13 cellular contexts compared by ENCODE assay signal in the genomic region with DNA sequence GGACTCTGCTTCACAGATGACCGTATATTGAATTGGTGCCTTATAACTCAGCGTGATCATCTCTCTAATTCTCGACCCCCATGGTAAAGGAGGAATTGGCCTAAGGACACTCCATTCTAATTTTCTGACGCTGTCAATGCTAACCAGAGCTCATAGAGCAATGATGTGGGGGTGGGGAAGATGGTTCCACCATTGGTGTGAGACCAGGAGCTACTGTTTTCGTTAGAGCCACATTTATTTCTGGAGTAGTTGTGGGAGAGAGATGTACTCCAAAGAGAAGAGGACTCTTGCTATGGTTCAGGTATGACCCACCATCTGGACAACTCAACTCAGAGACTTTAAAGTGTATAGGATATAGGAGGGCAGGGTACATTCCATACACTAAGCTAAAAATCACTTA. TPM values are rescaled to one million over a fixed set of nuclear protein-coding genes. Genes with fewer than 3 reads are reported as not detected.
DNase-seq lines count a peak whose midpoint lies in the region; ATAC-seq and TF ChIP-seq lines count a peak whose summit lies in the region.
"Had no signal": no experiment of that assay in that cellular context is flagged by ENCODE, and none has a peak within 500 bp of the region (broad histone marks: within the 10 kb centered on the region; RNA-seq: fewer than 3 reads in every experiment).

No MANE protein-coding gene starts in this region.

- intact Hi-C loops in naive thymus-derived CD4-positive, alpha-beta T cell (cut with micrococcal nuclease) = no loop called here

- no peak overlapping the region for H3K27ac Mint-ChIP-seq in CD4-positive, CD25-positive, alpha-beta regulatory T cell
- H3K27ac Mint-ChIP-seq in naive thymus-derived CD4-positive, alpha-beta T cell = no peak overlapping the region
- H3K27ac Mint-ChIP-seq: activated T-helper 1 cell treated with anti-CD3 and anti-CD28 coated beads, Interleukin-12 subunit alpha, Interleukin-12 subunit beta, Interleukin-2, Interleukin-4 antibody, amounts not matched to agents 30 ng/mL and 10 ng/mL and 1 ng/mL, durations not matched to agents 14 hours and 24 hours and 36 hours had no signal

- CTCF ChIA-PET in naive thymus-derived CD4-positive, alpha-beta T cell (lab: Charles Lee) = interaction anchor here (0.8 to 1.7 kb wide), 4 partner anchors 9 to 68 kb away, joined by 3 to 5 read pairs (median 4); no protein-coding TSS in a partner anchor
- CTCF ChIA-PET in GM10248 (lab: Yijun Ruan, JAX) = interaction anchor here (0.8 to 10.6 kb wide), 18 partner anchors 8 to 75 kb away, joined by 3 to 143 read pairs (median 5); a partner anchor contains a TSS

- no peak overlapping the region for H2AFZ ChIP-seq in osteoblast (ENCODE audit: low read length)

- POLR2A ChIA-PET in naive thymus-derived CD4-positive, alpha-beta T cell (lab: Charles Lee) = no interaction called here
- POLR2A ChIA-PET in GM10248 (lab: Yijun Ruan, JAX) = no interaction called here

- peak overlapping the region; percentile 77 for H3K4me2 ChIP-seq in osteoblast (ENCODE audit: insufficient read depth, low read length)

- peaks cover 45% of the 10 kb centered on the region for H3K79me2 ChIP-seq in osteoblast (ENCODE audit: insufficient read depth, low read length)

- H3K36me3 ChIP-seq in CD4-positive, CD25-positive, alpha-beta regulatory T cell (ENCODE audit: control insufficient read depth, insufficient read depth, low read length) = no peaks in the 10 kb centered on the region
- peaks cover 54% of the 10 kb centered on the region for H3K36me3 ChIP-seq in osteoblast (ENCODE audit: insufficient read depth, low read length)
- no peaks in the 10 kb centered on the region for H3K36me3 ChIP-seq in naive thymus-derived CD4-positive, alpha-beta T cell (ENCODE audit: control insufficient read depth in 2 of 3, insufficient read depth in 3 of 3, low read length in 3 of 3)

- H3K27me3 Mint-ChIP-seq in CD4-positive, CD25-positive, alpha-beta regulatory T cell = no peaks in the 10 kb centered on the region
- H3K27me3 Mint-ChIP-seq in naive thymus-derived CD4-positive, alpha-beta T cell = peaks cover 0 to 40% (median 0%) of the 10 kb centered on the region in 5 donors

- peaks cover 13 to 31% (median 21%) of the 10 kb centered on the region in 4 donors for H3K4me1 Mint-ChIP-seq in CD4-positive, CD25-positive, alpha-beta regulatory T cell
- H3K4me1 Mint-ChIP-seq in naive thymus-derived CD4-positive, alpha-beta T cell = peaks cover 0 to 15% (median 3%) of the 10 kb centered on the region in 7 donors

- H4K20me1 ChIP-seq in osteoblast (ENCODE audit: insufficient read depth, low read length) = no peaks in the 10 kb centered on the region

- ATAC-seq in CD4-positive, CD25-positive, alpha-beta regulatory T cell (ENCODE audit: low read depth in 2 of 2) = no peak
- no peak for ATAC-seq in naive thymus-derived CD4-positive, alpha-beta T cell
- ATAC-seq in HG03039 (IDR thresholded peaks at IDR 0.05; ENCODE audit: unreplicated experiment) = no peak
- ATAC-seq: body of pancreas had no signal

- no peak for DNase-seq in CD4-positive, CD25-positive, alpha-beta regulatory T cell
- peak; percentile 44 for DNase-seq in NCI-H1092 (lab: John Stamatoyannopoulos, UW)
- peak in 1 of 61 donors; percentile 37 for DNase-seq in caudate nucleus (lab: John Stamatoyannopoulos, UW)
- no peak for DNase-seq in osteoblast (ENCODE audit: insufficient read length, low spot score, missing footprints)
- no peak for DNase-seq in DMS53 treated with DMSO at 0.1 percent for 48 hours (lab: John Stamatoyannopoulos, UW; ENCODE audit: unreplicated experiment)
- DNase-seq in naive thymus-derived CD4-positive, alpha-beta T cell = no peak
- DNase-seq in GM10248 (ENCODE audit: extremely low spot score) = no peak
- DNase-seq: AML-193, body of pancreas, NCI-H446 treated with DMSO at 0.1 percent for 48 hours had no signal

- TF ChIP-seq CTCF in osteoblast (IDR thresholded peaks at IDR 0.05; ENCODE audit: extremely low read depth, low read depth, low read length) (no peak), GM10248 (IDR thresholded peaks at IDR 0.05; ENCODE audit: control extremely low read depth, extremely low read depth, low read depth, missing control alignments) (no peak)

- no peaks in the 10 kb centered on the region for H3K9me3 Mint-ChIP-seq in CD4-positive, CD25-positive, alpha-beta regulatory T cell
- H3K9me3 Mint-ChIP-seq in naive thymus-derived CD4-positive, alpha-beta T cell = no peaks in the 10 kb centered on the region
- H3K9me3 Mint-ChIP-seq: activated T-helper 1 cell treated with anti-CD3 and anti-CD28 coated beads, Interleukin-12 subunit alpha, Interleukin-12 subunit beta, Interleukin-2, Interleukin-4 antibody, amounts not matched to agents 30 ng/mL and 10 ng/mL and 1 ng/mL, durations not matched to agents 14 hours and 24 hours and 36 hours had no signal

- H3K36me3 Mint-ChIP-seq in CD4-positive, CD25-positive, alpha-beta regulatory T cell = peaks cover 3% of the 10 kb centered on the region
- H3K36me3 Mint-ChIP-seq in naive thymus-derived CD4-positive, alpha-beta T cell = peaks cover 0 to 3% (median 0%) of the 10 kb centered on the region in 5 donors

- no peaks in the 10 kb centered on the region for H3K27me3 ChIP-seq in CD4-positive, CD25-positive, alpha-beta regulatory T cell (ENCODE audit: control insufficient read depth, insufficient read depth, low read length)
- no peaks in the 10 kb centered on the region for H3K27me3 ChIP-seq in osteoblast (ENCODE audit: insufficient read depth, low read length)
- no peaks in the 10 kb centered on the region for H3K27me3 ChIP-seq in naive thymus-derived CD4-positive, alpha-beta T cell (ENCODE audit: control insufficient read depth in 2 of 2, insufficient read depth in 2 of 2, low read length in 2 of 2)
- H3K27me3 ChIP-seq: body of pancreas had no signal

- H3K4me1 ChIP-seq in CD4-positive, CD25-positive, alpha-beta regulatory T cell (ENCODE audit: control insufficient read depth, insufficient read depth, low read length, poor library complexity, severe bottlenecking) = peaks cover 27% of the 10 kb centered on the region
- H3K4me1 ChIP-seq in osteoblast (ENCODE audit: insufficient read depth, low read length) = peaks cover 35% of the 10 kb centered on the region
- peaks cover 0 to 4% of the 10 kb centered on the region in 2 donors for H3K4me1 ChIP-seq in naive thymus-derived CD4-positive, alpha-beta T cell (ENCODE audit: control insufficient read depth in 2 of 2, insufficient read depth in 2 of 2, low read length in 2 of 2)

- no peak overlapping the region for H3K4me3 Mint-ChIP-seq in CD4-positive, CD25-positive, alpha-beta regulatory T cell
- no peak overlapping the region for H3K4me3 Mint-ChIP-seq in naive thymus-derived CD4-positive, alpha-beta T cell
- H3K4me3 Mint-ChIP-seq: activated T-helper 1 cell treated with anti-CD3 and anti-CD28 coated beads, Interleukin-12 subunit alpha, Interleukin-12 subunit beta, Interleukin-2, Interleukin-4 antibody, amounts not matched to agents 30 ng/mL and 10 ng/mL and 1 ng/mL, durations not matched to agents 14 hours and 24 hours and 36 hours had no signal

- no peak overlapping the region for H3K27ac ChIP-seq in CD4-positive, CD25-positive, alpha-beta regulatory T cell (ENCODE audit: insufficient read depth, low read length, poor library complexity, severe bottlenecking)
- H3K27ac ChIP-seq in caudate nucleus (ENCODE audit: low read depth, low read length) (peak overlapping the region; percentile 9), osteoblast (ENCODE audit: low read depth, low read length) (peak overlapping the region; percentile 82)
- no peak overlapping the region for H3K27ac ChIP-seq in naive thymus-derived CD4-positive, alpha-beta T cell (ENCODE audit: low read depth, low read length)
- H3K27ac ChIP-seq: body of pancreas, HL-60 had no signal

- peak overlapping the region; percentile 2 for H3K4me3 ChIP-seq in CD4-positive, CD25-positive, alpha-beta regulatory T cell (ENCODE audit: low read depth, low read length)
- H3K4me3 ChIP-seq in osteoblast (ENCODE audit: insufficient read depth, low read length) = no peak overlapping the region
- no peak overlapping the region for H3K4me3 ChIP-seq in naive thymus-derived CD4-positive, alpha-beta T cell (ENCODE audit: low read length)
- H3K4me3 ChIP-seq: body of pancreas had no signal

- H3K9me3 ChIP-seq in CD4-positive, CD25-positive, alpha-beta regulatory T cell (ENCODE audit: control insufficient read depth in 2 of 2, low read length in 2 of 2) = no peaks in the 10 kb centered on the region
- no peaks in the 10 kb centered on the region for H3K9me3 ChIP-seq in osteoblast (ENCODE audit: low read depth, low read length)
- H3K9me3 ChIP-seq in naive thymus-derived CD4-positive, alpha-beta T cell (ENCODE audit: control insufficient read depth in 2 of 3, low read length in 3 of 3) = no peaks in the 10 kb centered on the region
- H3K9me3 ChIP-seq: body of pancreas had no signal

RNA-seq across cellular contexts. Expression of a gene that starts 16.3 kb away (rescaled TPM):
- 75.7 TPM for total RNA-seq in CD4-positive, CD25-positive, alpha-beta regulatory T cell
- polyA plus RNA-seq in CD4-positive, CD25-positive, alpha-beta regulatory T cell = 100 to 1,000 TPM in 2 of 4 donors, 10 to 100 TPM in 2; 65.0 to 148 (median 116) TPM
- total RNA-seq in osteoblast = 181 and 196 TPM in 2 replicates
- 10 to 100 TPM; 25.0 to 58.3 (median 35.8) TPM for total RNA-seq in naive thymus-derived CD4-positive, alpha-beta T cell
- polyA plus RNA-seq in naive thymus-derived CD4-positive, alpha-beta T cell = 10 to 100 TPM; 56.3 to 70.5 TPM

Comparison
In these comparisons a context has a peak if more than half of its experiments do, and no peak if none do; other contexts are left out.
1. H3K27ac ChIP-seq: peak in caudate nucleus (single experiment) and osteoblast (single experiment); none in CD4-positive, CD25-positive, alpha-beta regulatory T cell (single experiment) and naive thymus-derived CD4-positive, alpha-beta T cell (single experiment).